In the genomic region with DNA sequence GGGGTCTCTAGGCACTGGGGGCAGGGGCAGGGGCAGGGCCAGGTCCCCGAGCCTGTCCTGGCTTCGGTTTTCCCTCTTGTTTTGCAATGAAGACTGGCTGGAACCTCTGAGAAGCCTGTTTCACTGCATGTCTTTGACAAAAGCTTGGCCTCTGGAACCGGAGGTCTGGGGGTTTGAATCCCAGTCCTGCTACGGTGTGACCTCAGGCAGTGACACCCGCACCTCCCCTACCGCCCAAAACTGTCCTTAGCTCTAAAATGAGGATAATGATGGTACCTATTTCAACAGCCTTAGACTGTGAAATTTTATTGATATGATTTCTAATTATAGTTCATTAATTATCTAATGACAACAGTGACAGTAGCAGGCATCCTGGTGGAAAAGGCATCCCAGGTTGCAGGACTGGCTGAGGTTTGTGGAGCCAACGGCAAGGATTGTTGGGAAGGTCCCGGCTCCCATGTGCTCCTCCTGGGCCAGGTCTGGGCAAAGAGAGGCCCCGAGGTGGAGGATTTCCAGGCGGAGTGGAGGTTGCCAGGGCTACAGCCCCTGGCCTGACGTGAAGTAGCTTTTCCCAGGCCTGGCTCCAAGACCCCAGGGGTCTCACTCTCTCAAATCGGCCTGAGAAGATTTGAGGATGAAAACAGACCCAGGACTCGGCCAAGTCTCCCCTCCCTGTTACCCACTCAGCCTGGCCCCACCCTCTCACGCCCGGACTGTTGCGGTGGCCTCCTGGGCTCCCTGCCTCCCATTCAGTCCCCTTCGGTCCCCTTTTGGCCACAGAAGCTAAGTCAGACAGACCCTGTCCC, we compare ENCODE assay signal across 21 cellular contexts. TPM values are rescaled to one million over a fixed set of nuclear protein-coding genes. Genes with fewer than 3 reads are reported as not detected.
A peak's percentile ranks its signal among the peaks of the same experiment; 100 is the strongest.
DNase-seq lines count a peak whose midpoint lies in the region; ATAC-seq and TF ChIP-seq lines count a peak whose summit lies in the region.
"Had no signal": no experiment of that assay in that cellular context is flagged by ENCODE, and none has a peak within 500 bp of the region (broad histone marks: within the 10 kb centered on the region; RNA-seq: fewer than 3 reads in every experiment).

No MANE protein-coding gene starts in this region.

- TF ChIP-seq CTCF in HEK293 (tag by site-specific recombination; IDR thresholded peaks at IDR 0.05) = no peak
- TF ChIP-seq CTCF in OCI-LY1 (IDR thresholded peaks at IDR 0.05; ENCODE audit: low read length) = no peak
- no peak for TF ChIP-seq CTCF in progenitor cell of endocrine pancreas (IDR thresholded peaks at IDR 0.05; ENCODE audit: unreplicated experiment)

- peak overlapping the region; percentile 64; the same call in 1 of the 2 replicates for H2AFZ ChIP-seq in OCI-LY1 (ENCODE audit: low read length)

- H3K4me2 ChIP-seq in OCI-LY1 (ENCODE audit: low read length) = peak overlapping the region; percentile 77

- POLR2A ChIA-PET in HEK293 (lab: Yijun Ruan, JAX) = no interaction called here

- no peaks in the 10 kb centered on the region for H3K36me3 Mint-ChIP-seq in progenitor cell of endocrine pancreas (ENCODE audit: insufficient read depth)
- H3K36me3 Mint-ChIP-seq: activated naive CD4-positive, alpha-beta T cell treated with anti-CD3 and anti-CD28 coated beads, Interleukin-2, amount 10 ng/mL, durations not matched to agents 7 days and 5 days had no signal

- peaks cover 5% of the 10 kb centered on the region for H3K27me3 Mint-ChIP-seq in progenitor cell of endocrine pancreas

- H4K20me1 ChIP-seq in OCI-LY1 (ENCODE audit: insufficient read depth, low read length) = no peaks in the 10 kb centered on the region

- H3K9ac ChIP-seq in OCI-LY1 (ENCODE audit: low read length) = peak overlapping the region; percentile 72

- H3K9me3 ChIP-seq in HEK293 (ENCODE audit: control insufficient read depth, insufficient read depth, low read depth, low read length) (no peaks in the 10 kb centered on the region), OCI-LY1 (ENCODE audit: low read length) (no peaks in the 10 kb centered on the region)
- H3K9me3 ChIP-seq: Peyer's patch, SJSA1, transverse colon had no signal

- CTCF ChIA-PET in HEK293 (lab: Yijun Ruan, JAX) = interaction anchor here (0.5 to 0.6 kb wide), 2 partner anchors 51 to 154 kb away, joined by 3 to 5 read pairs; no protein-coding TSS in a partner anchor

- H3K9me2 ChIP-seq in OCI-LY1 (ENCODE audit: low read depth, low read length) = no peaks in the 10 kb centered on the region

- no peaks in the 10 kb centered on the region for H3K79me2 ChIP-seq in OCI-LY1 (ENCODE audit: insufficient read depth, low read length)

- DNase-seq in islet precursor cell (peak; percentile 70), progenitor cell of endocrine pancreas (ENCODE audit: low spot score, unreplicated experiment) (no peak), NCI-H2081 (lab: John Stamatoyannopoulos, UW) (no peak)
- no peak for DNase-seq in stimulated activated CD4-positive, alpha-beta T cell treated with anti-CD3 and anti-CD28 coated beads, Interleukin-2, amount 100 ng/mL, for 24 hours
- DNase-seq in activated CD4-positive, alpha-beta T cell treated with anti-CD3 and anti-CD28 coated beads for 48 hours = no peak
- DNase-seq: activated CD4-positive, CD25-positive, alpha-beta regulatory T cell; activated naive CD4-positive, alpha-beta T cell treated with anti-CD3 and anti-CD28 coated beads, Interleukin-2, amount 10 ng/mL, durations not matched to agents 7 days and 5 days; activated T-cell treated with anti-CD3 and anti-CD28 coated beads, Interleukin-2, amount 50 U/mL, for 4 hours; EL; midbrain; NCI-H187; NCI-H345; retina; stimulated activated naive CD4-positive, alpha-beta T cell; T-helper 2 cell had no signal

- H3K4me3 Mint-ChIP-seq in progenitor cell of endocrine pancreas (ENCODE audit: low read depth) = no peak overlapping the region
- H3K4me3 Mint-ChIP-seq: activated naive CD4-positive, alpha-beta T cell treated with anti-CD3 and anti-CD28 coated beads, Interleukin-2, amount 10 ng/mL, durations not matched to agents 7 days and 5 days; activated T-cell treated with anti-CD3 and anti-CD28 coated beads, Interleukin-2, amount 50 U/mL, for 4 hours had no signal

- H3K27ac ChIP-seq in HEK293 (ENCODE audit: extremely low read depth, low read depth, low read length) (no peak overlapping the region), OCI-LY1 (ENCODE audit: low read depth, low read length, poor library complexity, severe bottlenecking) (peak overlapping the region; percentile 96)
- H3K27ac ChIP-seq: SJSA1 had no signal

- H3K27me3 ChIP-seq in OCI-LY1 (ENCODE audit: insufficient read depth, low read length) = no peaks in the 10 kb centered on the region
- H3K27me3 ChIP-seq: Peyer's patch, SJSA1, transverse colon had no signal

- H3K27ac Mint-ChIP-seq in progenitor cell of endocrine pancreas = peak overlapping the region; percentile 83
- H3K27ac Mint-ChIP-seq: activated naive CD4-positive, alpha-beta T cell treated with anti-CD3 and anti-CD28 coated beads, Interleukin-2, amount 10 ng/mL, durations not matched to agents 7 days and 5 days had no signal

- H3K4me3 ChIP-seq in HEK293 (ENCODE audit: low read depth, low read length) = no peak overlapping the region
- peak overlapping the region; percentile 52 for H3K4me3 ChIP-seq in OCI-LY1 (ENCODE audit: low read depth, low read length, poor library complexity, severe bottlenecking)
- H3K4me3 ChIP-seq: Peyer's patch, SJSA1, transverse colon had no signal

- ATAC-seq in GM19351 (IDR thresholded peaks at IDR 0.05; ENCODE audit: unreplicated experiment) = no peak
- ATAC-seq: activated T-cell treated with anti-CD3 and anti-CD28 coated beads, Interleukin-2, amount 50 U/mL, for 4 hours had no signal

- H3K9me3 Mint-ChIP-seq in progenitor cell of endocrine pancreas (ENCODE audit: low read depth) = no peaks in the 10 kb centered on the region
- H3K9me3 Mint-ChIP-seq: activated naive CD4-positive, alpha-beta T cell treated with anti-CD3 and anti-CD28 coated beads, Interleukin-2, amount 10 ng/mL, durations not matched to agents 7 days and 5 days; activated T-cell treated with anti-CD3 and anti-CD28 coated beads, Interleukin-2, amount 50 U/mL, for 4 hours had no signal

- H3F3A ChIP-seq in OCI-LY1 (ENCODE audit: insufficient read depth, low read length) = no peaks in the 10 kb centered on the region

- H3K4me1 Mint-ChIP-seq in progenitor cell of endocrine pancreas (ENCODE audit: low read depth) = peaks cover 5% of the 10 kb centered on the region
- H3K4me1 Mint-ChIP-seq: activated naive CD4-positive, alpha-beta T cell treated with anti-CD3 and anti-CD28 coated beads, Interleukin-2, amount 10 ng/mL, durations not matched to agents 7 days and 5 days had no signal

- H3K4me1 ChIP-seq in HEK293 (ENCODE audit: control insufficient read depth, insufficient read depth, low read length) = no peaks in the 10 kb centered on the region
- H3K4me1 ChIP-seq in OCI-LY1 (ENCODE audit: insufficient read depth, low read length, severe bottlenecking) = peaks cover 28% of the 10 kb centered on the region
- H3K4me1 ChIP-seq: Peyer's patch, transverse colon had no signal

- H3K36me3 ChIP-seq in HEK293 (ENCODE audit: control insufficient read depth in 2 of 2, insufficient read depth in 1 of 2, low read length in 2 of 2) (no peaks in the 10 kb centered on the region), OCI-LY1 (ENCODE audit: insufficient read depth, low read length) (no peaks in the 10 kb centered on the region)
- H3K36me3 ChIP-seq: Peyer's patch, SJSA1, transverse colon had no signal

TF ChIP-seq in HEK293, 187 proteins besides CTCF, POLR2A, EP300 and RAD21:
- 0 out of 2 replicates have a peak, but pooled peaks have one; percentile 36 for TF ChIP-seq ZXDB (tag by site-specific recombination; IDR thresholded peaks at IDR 0.05)
- TF ChIP-seq ZNF292 (tag by site-specific recombination; IDR thresholded peaks at IDR 0.05; ENCODE audit: borderline replicate concordance, low read depth) = no peak

RNA-seq across cellular contexts. Expression of gene SNAI1, which starts 57.9 kb away (rescaled TPM):
- total RNA-seq in progenitor cell of endocrine pancreas = 1.3 and 1.7 TPM in 2 replicates
